ENCODE assay signal across 8 cellular contexts in the genomic region with DNA sequence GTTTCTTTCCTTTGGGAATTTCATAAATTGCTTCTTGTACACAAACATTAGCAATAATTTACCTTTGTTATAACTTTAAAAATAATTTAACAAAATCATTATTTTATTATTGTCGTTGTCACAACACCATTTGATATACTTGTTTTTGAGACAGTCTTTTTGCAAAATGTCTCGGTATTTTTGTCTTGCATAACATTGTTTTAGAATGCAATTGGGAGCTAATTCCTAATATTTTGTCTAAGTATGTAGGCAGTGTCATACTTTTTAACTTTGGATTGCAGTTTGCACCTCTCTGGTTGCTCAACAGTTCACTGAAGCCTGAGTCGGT. TPM values are rescaled to one million over a fixed set of nuclear protein-coding genes. Genes with fewer than 3 reads are reported as not detected.
DNase-seq lines count a peak whose midpoint lies in the region; ATAC-seq and TF ChIP-seq lines count a peak whose summit lies in the region.

No MANE protein-coding gene starts in this region.

- peaks cover 6% of the 10 kb centered on the region for H3K4me1 ChIP-seq in Karpas-422 (ENCODE audit: low read length)

- no peaks in the 10 kb centered on the region; the same call in 1 of the 2 replicates for H3K9me3 ChIP-seq in AG04450 (ENCODE audit: control insufficient read depth, insufficient read depth, low read length)
- no peaks in the 10 kb centered on the region for H3K9me3 ChIP-seq in Karpas-422 (ENCODE audit: low read length)

- peaks cover 0 to 14% (median 0%) of the 10 kb centered on the region in 5 donors for H3K27me3 Mint-ChIP-seq in naive thymus-derived CD8-positive, alpha-beta T cell

- POLR2A ChIA-PET in AG04450 (lab: Yijun Ruan, JAX), result interaction anchor here (0.6 to 2.9 kb wide), 2 partner anchors 65 to 69 kb away, joined by 6 to 12 read pairs; a partner anchor contains a TSS
- POLR2A ChIA-PET in naive thymus-derived CD8-positive, alpha-beta T cell (lab: Charles Lee), result interaction anchor here (0.5 kb wide), 1 partner anchor 361 kb away, joined by 3 read pairs; no protein-coding TSS in a partner anchor

- H3K36me3 ChIP-seq in Karpas-422 (ENCODE audit: insufficient read depth, low read length), result no peaks in the 10 kb centered on the region

- H3K4me1 Mint-ChIP-seq in naive thymus-derived CD8-positive, alpha-beta T cell, result peaks cover 3 to 14% (median 13%) of the 10 kb centered on the region in 4 donors

- peak overlapping the region; percentile 81 to 92 (median 87) for H3K4me3 Mint-ChIP-seq in naive thymus-derived CD8-positive, alpha-beta T cell

- DNase-seq in AG04450 (ENCODE audit: low read depth, low spot score) (no peak), Karpas-422 (no peak), dorsolateral prefrontal cortex (no peak), NCI-H146 (lab: John Stamatoyannopoulos, UW) (no peak), superior temporal gyrus (ENCODE audit: extremely low spot score) (no peak), NCI-H2196 (lab: John Stamatoyannopoulos, UW; ENCODE audit: unreplicated experiment) (no peak)
- DNase-seq in naive thymus-derived CD8-positive, alpha-beta T cell, result no peak

- no peak overlapping the region for H3K27ac ChIP-seq in AG04450 (ENCODE audit: low read depth, low read length)
- no peak overlapping the region for H3K27ac ChIP-seq in Karpas-422 (ENCODE audit: low read length)
- no peak overlapping the region for H3K27ac ChIP-seq in dorsolateral prefrontal cortex

- H3K4me3 ChIP-seq in AG04450 (ENCODE audit: low read depth, low read length), result peak overlapping the region; percentile 82
- peak overlapping the region; percentile 59 for H3K4me3 ChIP-seq in Karpas-422 (ENCODE audit: low read length)
- peak overlapping the region in 57 of 59 donors; percentile 21 to 75 (median 60) for H3K4me3 ChIP-seq in dorsolateral prefrontal cortex

- H3K27ac Mint-ChIP-seq in naive thymus-derived CD8-positive, alpha-beta T cell, result peak overlapping the region in 1 of 10 donors; percentile 41

- peak overlapping the region; percentile 37; the same call in 1 of the 2 replicates for H3K9ac ChIP-seq in Karpas-422 (ENCODE audit: low read length)

- H3K36me3 Mint-ChIP-seq in naive thymus-derived CD8-positive, alpha-beta T cell, result no peaks in the 10 kb centered on the region

- no peaks in the 10 kb centered on the region for H3K79me2 ChIP-seq in Karpas-422 (ENCODE audit: low read length)

- CTCF ChIA-PET in AG04450 (lab: Charles Lee), result interaction anchor here (0.5 to 4.0 kb wide), 19 partner anchors 9 to 1383 kb away, joined by 3 to 59 read pairs (median 3); no protein-coding TSS in a partner anchor

- peak overlapping the region; percentile 49 for H2AFZ ChIP-seq in Karpas-422 (ENCODE audit: low read length)

- intact Hi-C loops in dorsolateral prefrontal cortex (cut with DNase I), result no loop called here

- H3K27me3 ChIP-seq in AG04450 (ENCODE audit: control insufficient read depth, insufficient read depth, low read length) (no peaks in the 10 kb centered on the region), Karpas-422 (ENCODE audit: low read length) (no peaks in the 10 kb centered on the region), dorsolateral prefrontal cortex (peaks cover 0 to 36% (median 4%) of the 10 kb centered on the region in 45 donors)

- no peaks in the 10 kb centered on the region for H3K9me2 ChIP-seq in Karpas-422 (replicated peaks; ENCODE audit: insufficient read depth, low read length)

- no peaks in the 10 kb centered on the region for H4K20me1 ChIP-seq in Karpas-422 (ENCODE audit: insufficient read depth, low read depth, low read length)

- H3K9me3 Mint-ChIP-seq in naive thymus-derived CD8-positive, alpha-beta T cell, result peaks cover 0 to 3% (median 0%) of the 10 kb centered on the region in 9 donors

- ATAC-seq in naive thymus-derived CD8-positive, alpha-beta T cell, result no peak
- no peak for ATAC-seq in HG03571 (IDR thresholded peaks at IDR 0.05; ENCODE audit: unreplicated experiment)

- H3K4me2 ChIP-seq in Karpas-422 (ENCODE audit: low read depth, low read length, poor library complexity, severe bottlenecking), result peak overlapping the region; percentile 56

- TF ChIP-seq CTCF in AG04450 (IDR thresholded peaks at IDR 0.05; ENCODE audit: low read depth, low read length), result no peak
- TF ChIP-seq CTCF in dorsolateral prefrontal cortex (IDR thresholded peaks at IDR 0.05 in 54 of 56, conservative IDR thresholded peaks at IDR 0.05 in 2 of 56; ENCODE audit: low read depth in 1 of 56, partially characterized antibody in 56 of 56), result no peak

RNA-seq across cellular contexts. Expression of a gene that starts 0.3 kb away (rescaled TPM):
- polyA plus RNA-seq in AG04450 (2011; rRNA removed), result 1.4 and 1.9 TPM in 2 replicates
- polyA minus RNA-seq in AG04450 (2011; rRNA and poly(A)+ RNA removed), result 5.1 and 5.6 TPM in 2 replicates
- total RNA-seq in Karpas-422 (2014; rRNA removed; shearing (Covaris generic); ENCODE audit: low replicate concordance), result not detected in 2 replicates
- total RNA-seq in dorsolateral prefrontal cortex, result 1 to 10 TPM in 115 of 120 experiments, under 1 TPM in 4, not detected in 1; 0.73 to 6.5 (median 2.9) TPM
- total RNA-seq in naive thymus-derived CD8-positive, alpha-beta T cell, result not detected
- polyA plus RNA-seq in naive thymus-derived CD8-positive, alpha-beta T cell, result under 1 TPM in 2 of 3 donors, not detected in 1; 0.37 to 0.74 TPM
